ENCODE assay signal across 13 cellular contexts in genomic region chr4:156779774-156780173, GRCh38.
A peak's percentile ranks its signal among the peaks of the same experiment; 100 is the strongest.
DNase-seq lines count a peak whose midpoint lies in the region; FAIRE-seq and TF ChIP-seq lines count a peak whose summit lies in the region.
"Had no signal": no experiment of that assay in that cellular context is flagged by ENCODE, and none has a peak within 500 bp of the region (broad histone marks: within the 10 kb centered on the region; RNA-seq: fewer than 3 reads in every experiment).

No MANE protein-coding gene starts in this region.

- no peaks in the 10 kb centered on the region for H3K36me3 Mint-ChIP-seq in endothelial cell (ENCODE audit: low read depth, unreplicated experiment)

- 90 to 100% methylated on average over 1 of the region's 1 CpG for WGBS in lower leg skin, 2 donors

- no peak overlapping the region for H3K9ac ChIP-seq in endothelial cell of umbilical vein (replicated peaks; ENCODE audit: extremely low read depth, insufficient read depth, low read length)
- no peak overlapping the region for H3K9ac ChIP-seq in muscle layer of colon (ENCODE audit: low read length)
- H3K9ac ChIP-seq: BLaER1 treated with 17β-estradiol and CSF1 and Interleukin-3, amounts not matched to agents 10 nM and 100 nM had no signal

- H2AFZ ChIP-seq in endothelial cell of umbilical vein (ENCODE audit: low read depth, low read length): no peak overlapping the region

- peaks cover 2% of the 10 kb centered on the region for H3K9me1 ChIP-seq in endothelial cell of umbilical vein (replicated peaks; ENCODE audit: control insufficient read depth, extremely low read depth, insufficient read depth, low read length)

- H3K27me3 ChIP-seq in MG63 (no peaks in the 10 kb centered on the region), endothelial cell of umbilical vein (ENCODE audit: control insufficient read depth in 2 of 2, insufficient read depth in 2 of 2, low read length in 2 of 2) (no peaks in the 10 kb centered on the region), muscle layer of colon (ENCODE audit: control insufficient read depth in 1 of 2, insufficient read depth in 2 of 2, low read length in 2 of 2) (no peaks in the 10 kb centered on the region)
- H3K27me3 ChIP-seq: BLaER1 treated with 17β-estradiol and CSF1 and Interleukin-3, amounts not matched to agents 10 nM and 100 nM had no signal

- POLR2A ChIA-PET in endothelial cell of umbilical vein (lab: Charles Lee): interaction anchor here (0.6 kb wide), 1 partner anchor 1529 kb away, joined by 3 read pairs; no protein-coding TSS in a partner anchor

- H3K4me3 ChIP-seq in MG63: no peak overlapping the region
- H3K4me3 ChIP-seq in endothelial cell of umbilical vein (replicated peaks in 1 of 3; ENCODE audit: insufficient read depth in 1 of 3, low read depth in 1 of 3, low read length in 3 of 3): no peak overlapping the region
- H3K4me3 ChIP-seq in muscle layer of colon (ENCODE audit: low read depth in 1 of 2, low read length in 2 of 2): no peak overlapping the region
- no peak overlapping the region for H3K4me3 ChIP-seq in lower leg skin (ENCODE audit: low read depth, poor library complexity, severe bottlenecking)
- H3K4me3 ChIP-seq: BLaER1 treated with 17β-estradiol and CSF1 and Interleukin-3, amounts not matched to agents 10 nM and 100 nM had no signal

- intact Hi-C loops in endothelial cell of umbilical vein (cut with micrococcal nuclease): loop anchor here (1.0 to 5.0 kb wide), 2 partner anchors 170 to 188 kb away; no protein-coding TSS in a partner anchor
- intact Hi-C loops in lower leg skin (cut with DNase I; ENCODE audit: low total_unique reads): no loop called here

- H3K79me2 ChIP-seq in endothelial cell of umbilical vein (ENCODE audit: control insufficient read depth, insufficient read depth, low read length): no peaks in the 10 kb centered on the region

- no peaks in the 10 kb centered on the region for H4K20me1 ChIP-seq in endothelial cell of umbilical vein (replicated peaks; ENCODE audit: control insufficient read depth, extremely low read depth, insufficient read depth, low read length)
- H4K20me1 ChIP-seq: BLaER1 treated with 17β-estradiol and CSF1 and Interleukin-3, amounts not matched to agents 10 nM and 100 nM had no signal

- CTCF ChIA-PET in endothelial cell of umbilical vein (lab: Charles Lee): interaction anchor here (0.6 to 1.4 kb wide), 2 partner anchors 305 to 418 kb away, joined by 4 to 5 read pairs; no protein-coding TSS in a partner anchor

- no peaks in the 10 kb centered on the region for H3K9me3 Mint-ChIP-seq in endothelial cell (ENCODE audit: unreplicated experiment)

- H3K27ac ChIP-seq in endothelial cell of umbilical vein (ENCODE audit: insufficient read depth, low read depth, low read length) (no peak overlapping the region), muscle layer of colon (ENCODE audit: low read depth, low read length) (peak overlapping the region; percentile 41)

- H3K4me3 Mint-ChIP-seq in endothelial cell (ENCODE audit: unreplicated experiment): no peak overlapping the region
- H3K4me3 Mint-ChIP-seq: T-helper 1 cell treated with Interleukin-12 subunit alpha and Interleukin-12 subunit beta and Interleukin-4 antibody, amounts not matched to agents 30 μg/mL and 1 μg/mL, for 36 hours had no signal

- no peaks in the 10 kb centered on the region for H3K4me1 Mint-ChIP-seq in endothelial cell (ENCODE audit: unreplicated experiment)

- peak; percentile 26 for DNase-seq in Caki2 (ENCODE audit: low read depth)
- DNase-seq in MG63: peak; percentile 63
- peak; percentile 69 for DNase-seq in endothelial cell of umbilical vein (ENCODE audit: low read depth, low spot score)
- no peak for DNase-seq in NCI-H510A (lab: John Stamatoyannopoulos, UW)
- DNase-seq in HuH-7 (ENCODE audit: low spot score): no peak
- no peak for DNase-seq in lower leg skin (ENCODE audit: low spot score in 2 of 2)
- DNase-seq in endothelial cell (ENCODE audit: low spot score): no peak
- DNase-seq: activated CD4-positive, alpha-beta T cell treated with anti-CD3 and anti-CD28 coated beads for 4 hours; NCI-H146; stimulated activated CD8-positive, alpha-beta memory T cell treated with anti-CD3 and anti-CD28 coated beads, Interleukin-4, amount 100 ng/mL, for 48 hours had no signal

- peaks cover 2% of the 10 kb centered on the region for H3K27me3 Mint-ChIP-seq in endothelial cell (ENCODE audit: unreplicated experiment)

- no peak overlapping the region for H3K27ac Mint-ChIP-seq in endothelial cell (ENCODE audit: unreplicated experiment)
- H3K27ac Mint-ChIP-seq: T-helper 1 cell treated with Interleukin-12 subunit alpha and Interleukin-12 subunit beta and Interleukin-4 antibody, amounts not matched to agents 30 μg/mL and 1 μg/mL, for 36 hours had no signal

- peak overlapping the region; percentile 55 for H3K4me2 ChIP-seq in endothelial cell of umbilical vein (ENCODE audit: insufficient read depth, low read length)

- dilution Hi-C loops in endothelial cell of umbilical vein (cut with MboI; ENCODE audit: extremely low pct_ligation_motif_present, low sequenced_read_pairs): no loop called here

- TF ChIP-seq POLR2A in endothelial cell of umbilical vein (IDR thresholded peaks at IDR 0.05; ENCODE audit: low read depth, low read length) (no peak), lower leg skin (IDR thresholded peaks at IDR 0.05) (no peak)

- no TSS peak for BruUV-seq in endothelial cell of umbilical vein (replicated peaks; lab: Mats Ljungman, UMichigan)

- H3K9me3 ChIP-seq in MG63: no peaks in the 10 kb centered on the region
- H3K9me3 ChIP-seq in endothelial cell of umbilical vein (replicated peaks; ENCODE audit: control insufficient read depth, insufficient read depth, low read length): no peaks in the 10 kb centered on the region
- no peaks in the 10 kb centered on the region for H3K9me3 ChIP-seq in muscle layer of colon (ENCODE audit: low read length)
- H3K9me3 ChIP-seq: BLaER1 treated with 17β-estradiol and CSF1 and Interleukin-3, amounts not matched to agents 10 nM and 100 nM had no signal

- H3K36me3 ChIP-seq in MG63 (peaks cover 6% of the 10 kb centered on the region; the same call in 1 of the 2 replicates), endothelial cell of umbilical vein (ENCODE audit: control insufficient read depth in 2 of 2, extremely low read depth in 1 of 2, insufficient read depth in 2 of 2, low read length in 2 of 2) (no peaks in the 10 kb centered on the region), muscle layer of colon (ENCODE audit: insufficient read depth, low read length) (no peaks in the 10 kb centered on the region)
- H3K36me3 ChIP-seq: BLaER1 treated with 17β-estradiol and CSF1 and Interleukin-3, amounts not matched to agents 10 nM and 100 nM had no signal

- peak; percentile 71 for FAIRE-seq in endothelial cell of umbilical vein (lab: Jason Lieb, UNC)

- TF ChIP-seq CTCF in endothelial cell of umbilical vein (IDR thresholded peaks at IDR 0.05; ENCODE audit: extremely low read depth in 1 of 2, insufficient read depth in 1 of 2, low read depth in 1 of 2, low read length in 2 of 2) (no peak), lower leg skin (IDR thresholded peaks at IDR 0.05) (no peak), endothelial cell (IDR thresholded peaks at IDR 0.05; ENCODE audit: unreplicated experiment) (no peak)

- H3K4me1 ChIP-seq in endothelial cell of umbilical vein (ENCODE audit: control insufficient read depth, extremely low read depth, insufficient read depth, low read length) (peaks cover 20% of the 10 kb centered on the region), muscle layer of colon (ENCODE audit: insufficient read depth, low read length) (peaks cover 19% of the 10 kb centered on the region)

- in situ Hi-C loops in Caki2 (cut with HindIII; ENCODE audit: low pct_unique_long_range_greater_than_20kb, low sequenced_read_pairs): no loop called here

TF ChIP-seq in endothelial cell of umbilical vein, 7 proteins besides CTCF, POLR2A, EP300 and RAD21:
- no peak for TF ChIP-seq MAX (IDR thresholded peaks at IDR 0.05; ENCODE audit: insufficient read depth, insufficient read length)
- peak; percentile 93 for TF ChIP-seq FOS (IDR thresholded peaks at IDR 0.05; ENCODE audit: borderline replicate concordance, insufficient read depth, low read length)
- TF ChIP-seq EZH2 (IDR thresholded peaks at IDR 0.05; ENCODE audit: borderline replicate concordance, low read depth, low read length, severe bottlenecking): no peak
- peak; percentile 80 for TF ChIP-seq POLR2AphosphoS5 (IDR thresholded peaks at IDR 0.05; ENCODE audit: insufficient read depth, low read depth, low read length)
- TF ChIP-seq GATA2 (IDR thresholded peaks at IDR 0.05; ENCODE audit: insufficient read depth, insufficient read length, low read depth, low read length): peak; percentile 34
- TF ChIP-seq MYC (IDR thresholded peaks at IDR 0.05; ENCODE audit: low read depth, low read length): no peak
- TF ChIP-seq JUN (IDR thresholded peaks at IDR 0.05; ENCODE audit: borderline replicate concordance, insufficient read depth, insufficient read length, low read depth): peak; percentile 76

Comparison
In these comparisons a context has a peak if more than half of its experiments do, and no peak if none do; other contexts are left out.
1. DNase-seq: peak in Caki2 (single experiment), MG63 (single experiment) and endothelial cell of umbilical vein (single experiment); none in NCI-H510A (single experiment), HuH-7 (single experiment), lower leg skin (0 of 2) and endothelial cell (single experiment).